In genomic region chr6:138162104-138162946, GRCh38 we compare ENCODE assay signal across 8 cellular contexts. TPM values are rescaled to one million over a fixed set of nuclear protein-coding genes. Genes with fewer than 3 reads are reported as not detected.
DNase-seq lines count a peak whose midpoint lies in the region; ATAC-seq and TF ChIP-seq lines count a peak whose summit lies in the region.

No MANE protein-coding gene starts in this region.

- ATAC-seq in HG02840 (IDR thresholded peaks at IDR 0.05; ENCODE audit: low FRiP score, unreplicated experiment) (peak; percentile 41), left colon (peak; percentile 63)
- peak; percentile 52 to 56 for ATAC-seq in stimulated activated naive B cell treated with anti-CD40 and anti-IgM and Interleukin-4, amounts not matched to agents 10 μg/mL and 1 μg/mL and 100 μg/mL, for 72 hours (replicated peaks)

- TF ChIP-seq CTCF in cardiac fibroblast (IDR thresholded peaks at IDR 0.05; ENCODE audit: low read depth, low read length), result no peak

- no peaks in the 10 kb centered on the region for H3K36me3 Mint-ChIP-seq in stimulated activated naive B cell treated with anti-CD40 and anti-IgM and Interleukin-4, amounts not matched to agents 10 μg/mL and 1 μg/mL and 100 μg/mL, for 72 hours

- no peak overlapping the region for H3K27ac Mint-ChIP-seq in stimulated activated naive B cell treated with anti-CD40 and anti-IgM and Interleukin-4, amounts not matched to agents 10 μg/mL and 1 μg/mL and 100 μg/mL, for 72 hours

- peaks cover 51 to 62% of the 10 kb centered on the region in 2 donors for H3K27me3 Mint-ChIP-seq in stimulated activated naive B cell treated with anti-CD40 and anti-IgM and Interleukin-4, amounts not matched to agents 10 μg/mL and 1 μg/mL and 100 μg/mL, for 72 hours

- intact Hi-C loops in left colon (cut with DNase I, micrococcal nuclease), result no loop called here

- H3K4me1 Mint-ChIP-seq in stimulated activated naive B cell treated with anti-CD40 and anti-IgM and Interleukin-4, amounts not matched to agents 10 μg/mL and 1 μg/mL and 100 μg/mL, for 72 hours, result peaks cover 8 to 9% of the 10 kb centered on the region in 2 donors

- peak overlapping the region; percentile 69 to 78 for H3K4me3 Mint-ChIP-seq in stimulated activated naive B cell treated with anti-CD40 and anti-IgM and Interleukin-4, amounts not matched to agents 10 μg/mL and 1 μg/mL and 100 μg/mL, for 72 hours

- peak overlapping the region; percentile 35 to 46 for H3K4me3 ChIP-seq in cardiac fibroblast (replicated peaks in 1 of 2; ENCODE audit: low read depth in 2 of 2, low read length in 2 of 2)

- peak; percentile 55 to 94 (median 87) for DNase-seq in NCI-H1417 (lab: John Stamatoyannopoulos, UW)
- DNase-seq in NCI-H1417 treated with DMSO at 0.1 percent for 48 hours (lab: John Stamatoyannopoulos, UW), result no peak
- DNase-seq in NCI-H526 treated with DMSO at 0.1 percent for 48 hours (lab: John Stamatoyannopoulos, UW), result peak; percentile 47
- DNase-seq in cardiac fibroblast (ENCODE audit: low read depth in 2 of 2), result no peak
- DNase-seq in left colon, result no peak
- no peak for DNase-seq in stimulated activated naive B cell treated with anti-CD40 and anti-IgM and Interleukin-4, amounts not matched to agents 10 μg/mL and 1 μg/mL and 100 μg/mL, for 72 hours
- no peak for DNase-seq in NCI-H128 (lab: John Stamatoyannopoulos, UW; ENCODE audit: unreplicated experiment)

- H3K9me3 Mint-ChIP-seq in stimulated activated naive B cell treated with anti-CD40 and anti-IgM and Interleukin-4, amounts not matched to agents 10 μg/mL and 1 μg/mL and 100 μg/mL, for 72 hours, result no peaks in the 10 kb centered on the region

RNA-seq across cellular contexts. Expression of gene ARFGEF3, which starts 0.6 kb away (rescaled TPM):
- 10 to 100 TPM; 19.1 to 24.8 TPM for total RNA-seq in left colon

RNA-seq across cellular contexts. Expression of gene PERP, which starts 55.1 kb away (rescaled TPM):
- 10 to 100 TPM; 64.3 to 81.2 TPM for total RNA-seq in left colon

RNA-seq across cellular contexts. Expression of gene PBOV1, which starts 56.0 kb away (rescaled TPM):
- total RNA-seq in left colon, result not detected

Comparison
In these comparisons a context has a peak if more than half of its experiments do, and no peak if none do; other contexts are left out.
1. DNase-seq: peak in NCI-H1417 (3 of 3) and NCI-H526 treated with DMSO at 0.1 percent for 48 hours (single experiment); none in NCI-H1417 treated with DMSO at 0.1 percent for 48 hours (single experiment), cardiac fibroblast (0 of 2), left colon (0 of 2), stimulated activated naive B cell treated with anti-CD40 and anti-IgM and Interleukin-4, amounts not matched to agents 10 μg/mL and 1 μg/mL and 100 μg/mL, for 72 hours (single experiment) and NCI-H128 (single experiment).
2. Peak in every context shown above with its lines, with median percentiles within 50 percentile points of each other: ATAC-seq.